ENCODE assay signal across 16 cellular contexts in genomic region chr3:150293401-150294001, GRCh38.
DNase-seq lines count a peak whose midpoint lies in the region; FAIRE-seq and TF ChIP-seq lines count a peak whose summit lies in the region.
"Had no signal": no experiment of that assay in that cellular context is flagged by ENCODE, and none has a peak within 500 bp of the region (broad histone marks: within the 10 kb centered on the region; RNA-seq: fewer than 3 reads in every experiment).

No MANE protein-coding gene starts in this region.

- TF ChIP-seq POLR2A in H1 (IDR thresholded peaks at IDR 0.05; ENCODE audit: control extremely low read depth in 1 of 2, low read depth in 2 of 2, low read length in 2 of 2), result no peak

- no peaks in the 10 kb centered on the region for H3K23me2 ChIP-seq in H1 (ENCODE audit: low read depth, low read length)

- H3K36me3 ChIP-seq in H1 (ENCODE audit: control insufficient read depth in 2 of 4, insufficient read depth in 4 of 4, low read length in 3 of 4) (no peaks in the 10 kb centered on the region), H7 (replicated peaks; ENCODE audit: control insufficient read depth, insufficient read depth, low read length) (no peaks in the 10 kb centered on the region)

- H3K27ac ChIP-seq in H1 (ENCODE audit: low read depth, low read length), result no peak overlapping the region

- no peak overlapping the region for H3K4me2 ChIP-seq in H1 (ENCODE audit: insufficient read depth in 1 of 2, low read depth in 2 of 2, low read length in 2 of 2)

- H3K4me3 ChIP-seq in H1 (ENCODE audit: extremely low read depth in 1 of 4, insufficient read depth in 2 of 4, low read depth in 3 of 4, low read length in 4 of 4), result no peak overlapping the region
- H3K4me3 ChIP-seq in H7 (ENCODE audit: insufficient read depth, low read depth, low read length), result no peak overlapping the region

- CTCF ChIA-PET in H1 (lab: Charles Lee; ENCODE audit: partially characterized antibody), result interaction anchor here (0.5 to 3.6 kb wide), 9 partner anchors 8 to 141 kb away, joined by 3 to 26 read pairs (median 4); no protein-coding TSS in a partner anchor

- no peak overlapping the region for H3K56ac ChIP-seq in H1 (replicated peaks; ENCODE audit: insufficient read length, low read depth, low read length)

- POLR2A ChIA-PET in H1 (lab: Charles Lee; ENCODE audit: partially characterized antibody), result interaction anchor here (1.2 to 1.4 kb wide), 3 partner anchors 9 to 39 kb away, joined by 3 to 4 read pairs (median 4); no protein-coding TSS in a partner anchor

- TF ChIP-seq CTCF in H1 (IDR thresholded peaks at IDR 0.05; ENCODE audit: control extremely low read depth in 1 of 3, insufficient read depth in 1 of 3, low read depth in 1 of 3, low read length in 3 of 3), result no peak

- peaks cover 0 to 5% (median 3%) of the 10 kb centered on the region in 4 experiments; a peak in 3 of 7 replicates for H3K4me1 ChIP-seq in H1 (replicated peaks in 1 of 4; ENCODE audit: control insufficient read depth in 3 of 4, insufficient read depth in 4 of 4, low read length in 3 of 4)

- H4K8ac ChIP-seq in H1 (ENCODE audit: extremely low read depth, insufficient read depth, low read length), result no peak overlapping the region

- H3K14ac ChIP-seq in H1 (ENCODE audit: insufficient read length), result no peak overlapping the region

- H2BK20ac ChIP-seq in H1 (ENCODE audit: low read length), result no peak overlapping the region

- no peaks in the 10 kb centered on the region for H4K20me1 ChIP-seq in H1 (replicated peaks in 1 of 2; ENCODE audit: control insufficient read depth in 1 of 2, insufficient read depth in 2 of 2, low read length in 2 of 2)

- no peaks in the 10 kb centered on the region for H3K9me3 ChIP-seq in H1 (ENCODE audit: insufficient read depth in 2 of 2, low read depth in 1 of 2, low read length in 1 of 2)

- H2BK5ac ChIP-seq in H1 (ENCODE audit: low read depth, low read length), result no peak overlapping the region

- H3K27me3 ChIP-seq in H1 (replicated peaks in 1 of 4; ENCODE audit: control insufficient read depth in 3 of 4, extremely low read depth in 1 of 4, insufficient read depth in 3 of 4, low read length in 3 of 4) (no peaks in the 10 kb centered on the region), H7 (ENCODE audit: control insufficient read depth, insufficient read depth, low read length) (no peaks in the 10 kb centered on the region)

- H4K91ac ChIP-seq in H1 (replicated peaks; ENCODE audit: insufficient read length, low read length), result peak overlapping the region; percentile 62

- no peak overlapping the region for H3K23ac ChIP-seq in H1 (ENCODE audit: insufficient read length)

- H3K18ac ChIP-seq in H1 (ENCODE audit: extremely low read depth, low read length), result no peak overlapping the region

- no peak for TF ChIP-seq EP300 in H1 (IDR thresholded peaks at IDR 0.05; ENCODE audit: borderline replicate concordance in 1 of 2, low read depth in 2 of 2, low read length in 2 of 2)

- H2BK120ac ChIP-seq in H1 (replicated peaks; ENCODE audit: low read depth, low read length), result no peak overlapping the region

- no peak overlapping the region for H2AFZ ChIP-seq in H1 (ENCODE audit: low read length)

- no peak for TF ChIP-seq RAD21 in H1 (IDR thresholded peaks at IDR 0.05 in 1 of 2, conservative IDR thresholded peaks at IDR 0.05 in 1 of 2; ENCODE audit: low read depth in 2 of 2, low read length in 2 of 2)

- no peak overlapping the region for H2AK5ac ChIP-seq in H1 (ENCODE audit: low read depth, low read length)

- WGBS in H1 (ENCODE audit: extremely low coverage in 1 of 2, insufficient coverage in 1 of 2, insufficient read length in 1 of 2, insufficient replicate concordance in 2 of 2, low coverage in 1 of 2, low lambda C conversion rate in 2 of 2, missing lambda C conversion rate in 1 of 2), 2 experiments, result 97% methylated on average over 7 of the region's 7 CpGs; no CpG with 5 or more reads in 1 of the 2 experiments

- H3K4ac ChIP-seq in H1 (replicated peaks; ENCODE audit: insufficient read length, low read depth, low read length), result no peak overlapping the region

- no peak overlapping the region for H4K5ac ChIP-seq in H1 (ENCODE audit: insufficient read length, low read depth, low read length)

- no peak overlapping the region for H2BK15ac ChIP-seq in H1 (ENCODE audit: low read length)

- no peak for FAIRE-seq in H1 (lab: Jason Lieb, UNC)
- FAIRE-seq: colon had no signal

- no peaks in the 10 kb centered on the region for H3K79me2 ChIP-seq in H1 (ENCODE audit: control insufficient read depth in 1 of 2, insufficient read depth in 2 of 2, low read length in 2 of 2)

- H3K79me1 ChIP-seq in H1 (ENCODE audit: low read depth, low read length), result no peaks in the 10 kb centered on the region

- no peak overlapping the region for H3K9ac ChIP-seq in H1 (replicated peaks in 1 of 4; ENCODE audit: extremely low read depth in 1 of 4, low read depth in 3 of 4, low read length in 3 of 4)

- DNase-seq in EL, result peak; percentile 84
- peak; percentile 29 to 86 for DNase-seq in NCI-H446 (lab: John Stamatoyannopoulos, UW)
- DNase-seq in H1 (ENCODE audit: low read depth in 1 of 2, low spot score in 2 of 2), result no peak
- peak; percentile 87 for DNase-seq in non-pigmented ciliary epithelial cell (ENCODE audit: low read depth)
- DNase-seq in stimulated activated naive CD4-positive, alpha-beta T cell treated with Interleukin-2 at 50 U/mL for 16 hours (lab: John Stamatoyannopoulos, UW), result no peak
- no peak for DNase-seq in T1000 (lab: John Stamatoyannopoulos, UW)
- no peak for DNase-seq in activated effector memory CD4-positive, alpha-beta T cell treated with Interleukin-2 at 50 U/mL for 16 hours
- DNase-seq in H7, result no peak
- DNase-seq: activated B cell treated with CpG ODN at 0.5 μM for 24 hours; activated CD8-positive, alpha-beta memory T cell treated with anti-CD3 and anti-CD28 coated beads, Interleukin-2, amount 50 U/mL, for 4 hours; CD4-positive, CD25-positive, alpha-beta regulatory T cell; GF-D8; NCI-H1048; NCI-H226; stimulated activated naive CD4-positive, alpha-beta T cell had no signal

- H2BK12ac ChIP-seq in H1 (ENCODE audit: low read depth, low read length), result no peak overlapping the region

TF ChIP-seq in H1, 55 proteins besides CTCF, POLR2A, EP300 and RAD21:
- TF ChIP-seq RNF2 (IDR thresholded peaks at IDR 0.05; ENCODE audit: borderline replicate concordance, low read depth, low read length, missing control alignments, poor library complexity, severe bottlenecking), result no peak
- TF ChIP-seq CHD1 (IDR thresholded peaks at IDR 0.05; ENCODE audit: low read depth, low read length), result no peak
- no peak for TF ChIP-seq GTF2F1 (IDR thresholded peaks at IDR 0.05; ENCODE audit: borderline replicate concordance, low read depth, low read length)
- no peak for TF ChIP-seq SP2 (IDR thresholded peaks at IDR 0.05; ENCODE audit: low read length)

Comparison
In these comparisons a context has a peak if more than half of its experiments do, and no peak if none do; other contexts are left out.
1. DNase-seq: peak in EL (single experiment), NCI-H446 (2 of 2) and non-pigmented ciliary epithelial cell (single experiment); none in H1 (0 of 2), stimulated activated naive CD4-positive, alpha-beta T cell treated with Interleukin-2 at 50 U/mL for 16 hours (single experiment), T1000 (single experiment), activated effector memory CD4-positive, alpha-beta T cell treated with Interleukin-2 at 50 U/mL for 16 hours (single experiment) and H7 (single experiment).